Comparison of ENCODE assay signal across 7 cellular contexts in the genomic region with DNA sequence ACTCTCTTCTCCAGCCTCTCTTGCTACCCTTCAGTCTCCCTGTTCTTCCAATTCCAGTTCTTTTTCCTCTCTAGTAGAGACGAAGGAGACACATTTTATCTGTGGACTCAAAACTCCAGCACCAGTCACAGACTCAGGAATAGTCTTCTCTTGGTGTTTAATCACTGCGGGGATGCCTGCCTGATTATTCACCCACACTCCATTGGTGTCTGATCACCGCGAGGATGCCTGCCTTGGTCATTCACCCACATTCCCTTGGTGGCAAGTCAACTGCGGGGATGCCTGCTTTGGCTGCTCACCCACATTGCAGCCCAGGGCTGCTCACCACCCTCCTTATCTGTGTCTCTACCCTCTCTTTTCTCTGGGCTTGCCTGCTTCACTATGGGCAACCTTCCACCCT.
A peak's percentile ranks its signal among the peaks of the same experiment; 100 is the strongest.
DNase-seq lines count a peak whose midpoint lies in the region.
"Not testable (repeated sequence)": the region's sequence is repeated elsewhere in the genome, so short reads cannot be mapped to it uniquely, and the experiment has no call there.

No MANE protein-coding gene starts in this region.

- intact Hi-C loops in posterior vena cava (cut with DNase I), result not testable (repeated sequence)

- DNase-seq in A172 (ENCODE audit: low spot score) (peak; percentile 29), Daoy (ENCODE audit: low read depth) (peak; percentile 45), HCEC 1CT (peak; percentile 7), NCI-H226 (peak; percentile 70), amniotic epithelial cell (ENCODE audit: low read depth) (peak; percentile 65), iris pigment epithelial cell (ENCODE audit: low read depth) (peak; percentile 31), posterior vena cava (ENCODE audit: low spot score) (peak; percentile 22)

Comparison
In these comparisons a context has a peak if more than half of its experiments do, and no peak if none do; other contexts are left out.
1. Peak in every context shown above with its lines: DNase-seq.
2. DNase-seq: peak in every context shown above with its lines; median percentile 70 in NCI-H226; 65 in amniotic epithelial cell; 45 in Daoy; 31 in iris pigment epithelial cell; 29 in A172; 22 in posterior vena cava; 7 in HCEC 1CT.